Comparison of ENCODE assay signal across 19 cellular contexts in genomic region chr1:162587761-162588260, GRCh38. TPM values are rescaled to one million over a fixed set of nuclear protein-coding genes. Genes with fewer than 3 reads are reported as not detected.
DNase-seq lines count a peak whose midpoint lies in the region; ATAC-seq, FAIRE-seq and TF ChIP-seq lines count a peak whose summit lies in the region.
"Had no signal": no experiment of that assay in that cellular context is flagged by ENCODE, and none has a peak within 500 bp of the region (broad histone marks: within the 10 kb centered on the region; RNA-seq: fewer than 3 reads in every experiment).

No MANE protein-coding gene starts in this region.

- no peak for FAIRE-seq in K562 (lab: Jason Lieb, UNC)
- FAIRE-seq: GM12878 had no signal

- no TSS peak for BruUV-seq in K562 (replicated peaks; lab: Mats Ljungman, UMichigan)

- no peak overlapping the region for H3K9ac ChIP-seq in GM23248
- H3K9ac ChIP-seq in MM.1S (ENCODE audit: low read length): peak overlapping the region; percentile 4; the same call in 1 of the 2 replicates
- H3K9ac ChIP-seq in SK-N-MC (ENCODE audit: insufficient read length): peak overlapping the region; percentile 32
- H3K9ac ChIP-seq in K562 (ENCODE audit: insufficient read depth in 1 of 2, low read depth in 2 of 2, low read length in 2 of 2): no peak overlapping the region
- no peak overlapping the region for H3K9ac ChIP-seq in neuronal stem cell (ENCODE audit: low read depth, low read length, poor library complexity)

- H2BK120ac ChIP-seq in neuronal stem cell (ENCODE audit: low read depth, low read length): no peak overlapping the region

- no peaks in the 10 kb centered on the region for H3K9me3 Mint-ChIP-seq in activated T-helper 1 cell treated with anti-CD3 and anti-CD28 coated beads, Interleukin-12 subunit alpha, Interleukin-12 subunit beta, Interleukin-2, Interleukin-4 antibody, amounts not matched to agents 30 ng/mL and 10 ng/mL and 1 ng/mL, durations not matched to agents 14 hours and 24 hours and 36 hours
- H3K9me3 Mint-ChIP-seq: CD4-positive, CD25-positive, alpha-beta regulatory T cell; CD8-positive, alpha-beta T cell; GM23338; H9 had no signal

- H2BK12ac ChIP-seq in neuronal stem cell (ENCODE audit: low read length): no peak overlapping the region

- H3K27me3 Mint-ChIP-seq in T-helper 17 cell: no peaks in the 10 kb centered on the region
- H3K27me3 Mint-ChIP-seq in activated T-helper 1 cell treated with anti-CD3 and anti-CD28 coated beads, Interleukin-12 subunit alpha, Interleukin-12 subunit beta, Interleukin-2, Interleukin-4 antibody, amounts not matched to agents 30 ng/mL and 10 ng/mL and 1 ng/mL, durations not matched to agents 14 hours and 24 hours and 36 hours (ENCODE audit: insufficient read depth): no peaks in the 10 kb centered on the region
- H3K27me3 Mint-ChIP-seq: CD4-positive, CD25-positive, alpha-beta regulatory T cell had no signal

- 93 to 94% methylated on average over 5 of the region's 5 CpGs for WGBS in GM23248 (ENCODE audit: low coverage in 1 of 2, low lambda C conversion rate in 2 of 2, missing lambda C conversion rate in 2 of 2), 2 experiments
- WGBS in K562 (ENCODE audit: insufficient coverage, low coverage, missing lambda C conversion rate): 96% methylated on average over 5 of the region's 5 CpGs
- no CpG with 5 or more reads among the region's 5 CpGs for WGBS in neuronal stem cell (ENCODE audit: extremely low coverage in 2 of 2, insufficient read length in 2 of 2, insufficient replicate concordance in 1 of 2), 2 donors

- H3K79me1 ChIP-seq in neuronal stem cell (ENCODE audit: low read depth, low read length): no peaks in the 10 kb centered on the region

- H3K14ac ChIP-seq in neuronal stem cell (ENCODE audit: low read length): no peak overlapping the region

- peaks cover 93% of the 10 kb centered on the region for H3F3A ChIP-seq in GM23248 (ENCODE audit: insufficient read depth)
- peaks cover 41% of the 10 kb centered on the region for H3F3A ChIP-seq in MM.1S (ENCODE audit: insufficient read depth, low read length)

- intact Hi-C loops in K562 (cut with micrococcal nuclease): no loop called here
- intact Hi-C loops in activated T-helper 1 cell treated with anti-CD3 and anti-CD28 coated beads, Interleukin-12 subunit alpha, Interleukin-12 subunit beta, Interleukin-2, Interleukin-4 antibody, amounts not matched to agents 30 ng/mL and 10 ng/mL and 1 ng/mL, durations not matched to agents 14 hours and 24 hours and 36 hours (cut with micrococcal nuclease): no loop called here

- no peak for TF ChIP-seq POLR2A in K562 (conservative IDR thresholded peaks at IDR 0.05)

- H4K20me1 ChIP-seq in GM23248 (ENCODE audit: insufficient read depth) (no peaks in the 10 kb centered on the region), MM.1S (ENCODE audit: insufficient read depth, low read length) (no peaks in the 10 kb centered on the region), K562 (replicated peaks; ENCODE audit: control insufficient read depth, insufficient read depth, low read length) (no peaks in the 10 kb centered on the region)

- H3K4me3 ChIP-seq in GM23248: no peak overlapping the region
- peak overlapping the region; percentile 39; the same call in 1 of the 2 replicates for H3K4me3 ChIP-seq in MM.1S (ENCODE audit: low read length)
- H3K4me3 ChIP-seq in SK-N-MC: no peak overlapping the region
- H3K4me3 ChIP-seq in K562: no peak overlapping the region
- H3K4me3 ChIP-seq in neuronal stem cell (ENCODE audit: low read length in 2 of 2): no peak overlapping the region
- H3K4me3 ChIP-seq: GM12878, GM23338 had no signal

- H2BK5ac ChIP-seq in neuronal stem cell (ENCODE audit: low read length): no peak overlapping the region

- CTCF ChIA-PET in K562 (lab: Yijun Ruan, JAX; ENCODE audit: low intra/inter-chr PET ratio): no interaction called here

- peak overlapping the region; percentile 33; the same call in 1 of the 2 replicates for H3K27ac ChIP-seq in GM23248
- H3K27ac ChIP-seq in MM.1S (ENCODE audit: low read length): peak overlapping the region; percentile 72
- peak overlapping the region; percentile 72 for H3K27ac ChIP-seq in SK-N-MC
- H3K27ac ChIP-seq in K562 (ENCODE audit: extremely low read depth, low read depth, low read length): no peak overlapping the region
- no peak overlapping the region for H3K27ac ChIP-seq in neuronal stem cell (replicated peaks; ENCODE audit: low read length)

- peaks cover 94% of the 10 kb centered on the region for H3K36me3 ChIP-seq in GM23248 (ENCODE audit: low read depth)
- no peaks in the 10 kb centered on the region for H3K36me3 ChIP-seq in MM.1S (replicated peaks; ENCODE audit: insufficient read depth, low read length)
- H3K36me3 ChIP-seq in SK-N-MC (ENCODE audit: insufficient read depth, low read length): peaks cover 97% of the 10 kb centered on the region
- peaks cover 94% of the 10 kb centered on the region for H3K36me3 ChIP-seq in K562 (ENCODE audit: control insufficient read depth, insufficient read depth, low read length)
- H3K36me3 ChIP-seq in neuronal stem cell (replicated peaks in 1 of 2; ENCODE audit: control insufficient read depth in 2 of 2, insufficient read depth in 2 of 2, low read length in 2 of 2): peaks cover 5 to 73% of the 10 kb centered on the region in 2 donors

- no peak overlapping the region for H3K27ac Mint-ChIP-seq in T-helper 17 cell
- no peak overlapping the region for H3K27ac Mint-ChIP-seq in activated T-helper 1 cell treated with anti-CD3 and anti-CD28 coated beads, Interleukin-12 subunit alpha, Interleukin-12 subunit beta, Interleukin-2, Interleukin-4 antibody, amounts not matched to agents 30 ng/mL and 10 ng/mL and 1 ng/mL, durations not matched to agents 14 hours and 24 hours and 36 hours
- H3K27ac Mint-ChIP-seq: CD4-positive, CD25-positive, alpha-beta regulatory T cell; CD8-positive, alpha-beta T cell; GM23338; H9 had no signal

- DNase-seq in GM23248 (no peak), MM.1S (peak; percentile 97), SK-N-MC (ENCODE audit: low read depth, low spot score) (no peak), K562 (ENCODE audit: extremely low read depth in 1 of 4, low spot score in 3 of 4) (no peak), T-helper 17 cell (no peak), neuronal stem cell (ENCODE audit: low spot score) (no peak)
- no peak for DNase-seq in activated T-helper 1 cell treated with anti-CD3 and anti-CD28 coated beads, Interleukin-12 subunit alpha, Interleukin-12 subunit beta, Interleukin-2, Interleukin-4 antibody, amounts not matched to agents 30 ng/mL and 10 ng/mL and 1 ng/mL, durations not matched to agents 14 hours and 24 hours and 36 hours (ENCODE audit: low spot score)
- DNase-seq: C1 segment of cervical spinal cord; Caco-2; CD4-positive, CD25-positive, alpha-beta regulatory T cell; CD8-positive, alpha-beta T cell; DMS 273 treated with DMSO at 0.1 percent for 48 hours; EL; GDM1; H9 had no signal

- no peak overlapping the region for H3K18ac ChIP-seq in neuronal stem cell (ENCODE audit: low read length)

- peaks cover 95% of the 10 kb centered on the region for H3K79me2 ChIP-seq in GM23248 (ENCODE audit: insufficient read depth)
- H3K79me2 ChIP-seq in MM.1S (ENCODE audit: low read length): peaks cover 33% of the 10 kb centered on the region
- peaks cover 7% of the 10 kb centered on the region; the same call in 1 of the 3 replicates for H3K79me2 ChIP-seq in K562 (ENCODE audit: control insufficient read depth, insufficient read depth, low read length)

- no peak overlapping the region for H2BK15ac ChIP-seq in neuronal stem cell (ENCODE audit: low read length)

- TF ChIP-seq RAD21 in K562 (CRISPR knock-in tag; conservative IDR thresholded peaks at IDR 0.05 in 1 of 2, IDR thresholded peaks at IDR 0.05 in 1 of 2): no peak

- H3K23ac ChIP-seq in neuronal stem cell (ENCODE audit: low read depth, low read length, poor library complexity): no peak overlapping the region

- no peak overlapping the region for H4K8ac ChIP-seq in neuronal stem cell (ENCODE audit: low read depth, low read length)

- no peak overlapping the region for H3K4me3 Mint-ChIP-seq in T-helper 17 cell
- H3K4me3 Mint-ChIP-seq in activated T-helper 1 cell treated with anti-CD3 and anti-CD28 coated beads, Interleukin-12 subunit alpha, Interleukin-12 subunit beta, Interleukin-2, Interleukin-4 antibody, amounts not matched to agents 30 ng/mL and 10 ng/mL and 1 ng/mL, durations not matched to agents 14 hours and 24 hours and 36 hours: no peak overlapping the region
- H3K4me3 Mint-ChIP-seq: CD4-positive, CD25-positive, alpha-beta regulatory T cell; CD8-positive, alpha-beta T cell; GM23338; H9 had no signal

- no peaks in the 10 kb centered on the region for H3K4me1 Mint-ChIP-seq in T-helper 17 cell
- H3K4me1 Mint-ChIP-seq in activated T-helper 1 cell treated with anti-CD3 and anti-CD28 coated beads, Interleukin-12 subunit alpha, Interleukin-12 subunit beta, Interleukin-2, Interleukin-4 antibody, amounts not matched to agents 30 ng/mL and 10 ng/mL and 1 ng/mL, durations not matched to agents 14 hours and 24 hours and 36 hours (ENCODE audit: low read depth): no peaks in the 10 kb centered on the region
- H3K4me1 Mint-ChIP-seq: GM23338, H9 had no signal

- POLR2A ChIA-PET in K562 (lab: Yijun Ruan, JAX): interaction anchor here (0.8 to 1.3 kb wide), 4 partner anchors 9 to 13 kb away, joined by 3 to 7 read pairs (median 3); no protein-coding TSS in a partner anchor

- H3K9me2 ChIP-seq in GM23248 (ENCODE audit: insufficient read depth) (no peaks in the 10 kb centered on the region), MM.1S (replicated peaks; ENCODE audit: insufficient read depth, low read length) (no peaks in the 10 kb centered on the region)

- peaks cover 6% of the 10 kb centered on the region; the same call in 1 of the 2 replicates for H3K4me1 ChIP-seq in GM23248 (ENCODE audit: insufficient read depth)
- H3K4me1 ChIP-seq in MM.1S (ENCODE audit: low read length): peaks cover 48% of the 10 kb centered on the region
- no peaks in the 10 kb centered on the region for H3K4me1 ChIP-seq in K562 (replicated peaks in 1 of 2; ENCODE audit: control insufficient read depth in 2 of 2, insufficient read depth in 2 of 2, low read length in 2 of 2)
- H3K4me1 ChIP-seq in neuronal stem cell (ENCODE audit: control insufficient read depth in 2 of 2, insufficient read depth in 1 of 2, low read depth in 1 of 2, low read length in 2 of 2): no peaks in the 10 kb centered on the region
- H3K4me1 ChIP-seq: Caco-2 had no signal

- H2AFZ ChIP-seq in GM23248 (no peak overlapping the region), MM.1S (ENCODE audit: low read length) (no peak overlapping the region), K562 (ENCODE audit: low read depth, low read length) (no peak overlapping the region), neuronal stem cell (ENCODE audit: low read length) (no peak overlapping the region)
- H2AFZ ChIP-seq: GM23338 had no signal

- no peak overlapping the region for H2AK5ac ChIP-seq in neuronal stem cell (ENCODE audit: low read depth, low read length)

- no peak for TF ChIP-seq CTCF in MM.1S (IDR thresholded peaks at IDR 0.05; ENCODE audit: low read length)
- no peak for TF ChIP-seq CTCF in K562 (IDR thresholded peaks at IDR 0.05 in 2 of 3, conservative IDR thresholded peaks at IDR 0.05 in 1 of 3; ENCODE audit: insufficient read depth in 2 of 3, low read depth in 1 of 3, low read length in 3 of 3)

- peaks cover 2% of the 10 kb centered on the region for H3K36me3 Mint-ChIP-seq in T-helper 17 cell (ENCODE audit: low read depth)
- H3K36me3 Mint-ChIP-seq in activated T-helper 1 cell treated with anti-CD3 and anti-CD28 coated beads, Interleukin-12 subunit alpha, Interleukin-12 subunit beta, Interleukin-2, Interleukin-4 antibody, amounts not matched to agents 30 ng/mL and 10 ng/mL and 1 ng/mL, durations not matched to agents 14 hours and 24 hours and 36 hours (ENCODE audit: low read depth): peaks cover 22% of the 10 kb centered on the region

- H3K4ac ChIP-seq in neuronal stem cell (ENCODE audit: low read length): no peak overlapping the region

- ATAC-seq in K562 (no peak), T-helper 17 cell (no peak), SK-N-SH treated with all-trans-retinoic acid at 6 μM for 48 hours (no peak)
- ATAC-seq: CD8-positive, alpha-beta T cell; GM12878; GM23338; HCT116 had no signal

- no peak for TF ChIP-seq EP300 in K562 (IDR thresholded peaks at IDR 0.05; ENCODE audit: low read length)

- H3K27me3 ChIP-seq in GM23248 (replicated peaks; ENCODE audit: insufficient read depth) (no peaks in the 10 kb centered on the region), MM.1S (replicated peaks; ENCODE audit: insufficient read depth, low read length) (no peaks in the 10 kb centered on the region), K562 (ENCODE audit: control insufficient read depth in 2 of 2, insufficient read depth in 2 of 2, low read length in 2 of 2) (no peaks in the 10 kb centered on the region), neuronal stem cell (ENCODE audit: control insufficient read depth in 3 of 3, insufficient read depth in 3 of 3, low read depth in 1 of 3, low read length in 3 of 3) (no peaks in the 10 kb centered on the region)

- in situ Hi-C loops in GM23248 (cut with MboI): no loop called here
- in situ Hi-C loops in K562 (cut with MboI): no loop called here

- H3K4me2 ChIP-seq in GM23248 (ENCODE audit: unreplicated experiment) (no peak overlapping the region), MM.1S (ENCODE audit: low read depth, low read length) (peak overlapping the region; percentile 69), K562 (ENCODE audit: insufficient read depth, low read length) (no peak overlapping the region), neuronal stem cell (ENCODE audit: insufficient read depth, low read length, poor library complexity, severe bottlenecking) (no peak overlapping the region)
- H3K4me2 ChIP-seq: GM23338 had no signal

- H4K91ac ChIP-seq in neuronal stem cell (ENCODE audit: low read depth, low read length, poor library complexity): no peak overlapping the region

- no peaks in the 10 kb centered on the region for H3K9me1 ChIP-seq in K562 (ENCODE audit: control insufficient read depth, insufficient read depth, low read length)

- no peaks in the 10 kb centered on the region for H3K9me3 ChIP-seq in GM23248 (ENCODE audit: low read depth)
- no peaks in the 10 kb centered on the region for H3K9me3 ChIP-seq in MM.1S (replicated peaks; ENCODE audit: insufficient read depth, low read length)
- H3K9me3 ChIP-seq in SK-N-MC (ENCODE audit: low read depth, low read length): no peaks in the 10 kb centered on the region
- H3K9me3 ChIP-seq in K562 (replicated peaks; ENCODE audit: control insufficient read depth, insufficient read depth, low read depth, low read length): no peaks in the 10 kb centered on the region
- no peaks in the 10 kb centered on the region for H3K9me3 ChIP-seq in T-helper 17 cell (ENCODE audit: control insufficient read depth, low read length, poor library complexity, severe bottlenecking)
- no peaks in the 10 kb centered on the region for H3K9me3 ChIP-seq in neuronal stem cell (replicated peaks in 1 of 2; ENCODE audit: control insufficient read depth in 2 of 2, insufficient read depth in 1 of 2, low read depth in 1 of 2, low read length in 2 of 2)
- H3K9me3 ChIP-seq: Caco-2 had no signal

RNA-seq across cellular contexts. Expression of gene UAP1, which starts 26.3 kb away (rescaled TPM):
- 406 and 457 TPM in 2 replicates for total RNA-seq in GM23248 (2014; rRNA removed; shearing (Covaris generic))
- polyA plus RNA-seq in GM23248 (2016; fragmentation: Nextera tagmentation; extraction: Ambion mirVana): 524 and 534 TPM in 2 replicates
- 118 and 292 TPM in 2 replicates for total RNA-seq in K562 (2011; cell fraction: chromatin; rRNA removed; ENCODE audit: low replicate concordance)
- 62.5 and 85.8 TPM in 2 replicates for total RNA-seq in K562 (2011; cell fraction: nucleolus; rRNA removed)
- 147 and 243 TPM in 2 replicates for total RNA-seq in K562 (2011; cell fraction: nucleoplasm; rRNA removed)
- 191 and 213 TPM in 2 replicates for total RNA-seq in K562 (2014; rRNA removed)
- total RNA-seq in K562 (2014; rRNA removed; fragmentation: Illumina TruSeq; extraction: Trizol): 317 and 372 TPM in 2 replicates
- 188 TPM in 2 replicates for total RNA-seq in K562 (2015; rRNA removed; fragmentation: Illumina TruSeq; extraction: Trizol)
- total RNA-seq in K562 (2021): 216 and 222 TPM in 2 replicates
- polyA plus RNA-seq in K562 (2011; rRNA removed): 257 and 285 TPM in 2 replicates
- polyA plus RNA-seq in K562 (2011; cell fraction: cytosol; rRNA removed): 51.3 and 125 TPM in 2 replicates
- 78.0 and 133 TPM in 2 replicates for polyA plus RNA-seq in K562 (2011; cell fraction: nucleus; rRNA removed)
- 78.7 and 150 TPM in 2 replicates for polyA plus RNA-seq in K562 (2012)
- polyA plus RNA-seq in K562 (2014; fragmentation: Illumina TruSeq; extraction: Trizol): 219 and 241 TPM in 2 replicates
- 100 to 1,000 TPM; 182 to 189 TPM for polyA plus RNA-seq in K562 (2014; fragmentation: Nextera tagmentation; extraction: Ambion mirVana)
- polyA plus RNA-seq in K562 (2014; rRNA removed): 201 and 213 TPM in 2 replicates
- polyA minus RNA-seq in K562 (2011; rRNA and poly(A)+ RNA removed): 278 and 307 TPM in 2 replicates
- 95.7 and 265 TPM in 2 replicates for polyA minus RNA-seq in K562 (2011; cell fraction: cytosol; rRNA and poly(A)+ RNA removed)
- 63.4 and 136 TPM in 2 replicates for polyA minus RNA-seq in K562 (2011; cell fraction: nucleus; rRNA and poly(A)+ RNA removed)
- total RNA-seq in T-helper 17 cell: 10 to 100 TPM; 30.8 to 31.5 TPM
- 21.0 TPM for polyA plus RNA-seq in neuronal stem cell (2013, experiment 1 of 2)
- 21.6 TPM for polyA plus RNA-seq in neuronal stem cell (2013, experiment 2 of 2)
- 42.6 and 43.2 TPM in 2 replicates for total RNA-seq in activated T-helper 1 cell treated with anti-CD3 and anti-CD28 coated beads, Interleukin-12 subunit alpha, Interleukin-12 subunit beta, Interleukin-2, Interleukin-4 antibody, amounts not matched to agents 30 ng/mL and 10 ng/mL and 1 ng/mL, durations not matched to agents 14 hours and 24 hours and 36 hours

RNA-seq across cellular contexts. Expression of gene DDR2, which starts 44.5 kb away (rescaled TPM):
- total RNA-seq in GM23248 (2014; rRNA removed; shearing (Covaris generic)): 194 and 196 TPM in 2 replicates
- polyA plus RNA-seq in GM23248 (2016; fragmentation: Nextera tagmentation; extraction: Ambion mirVana) (94.7 and 96.1 TPM in 2 replicates), K562 (2011; rRNA removed) (0.75 and 1.4 TPM in 2 replicates), K562 (2014; fragmentation: Illumina TruSeq; extraction: Trizol) (1.1 and 1.5 TPM in 2 replicates), K562 (2014; fragmentation: Nextera tagmentation; extraction: Ambion mirVana) (under 1 TPM; 0.36 to 0.51 TPM), K562 (2014; rRNA removed) (0.57 and 0.89 TPM in 2 replicates)
- total RNA-seq in K562 (2011; cell fraction: chromatin; rRNA removed; ENCODE audit: low replicate concordance): 5.5 and 7.1 TPM in 2 replicates
- total RNA-seq in K562 (2011; cell fraction: nucleolus; rRNA removed): 1.5 and 3.0 TPM in 2 replicates
- 1.4 and 3.7 TPM in 2 replicates for total RNA-seq in K562 (2011; cell fraction: nucleoplasm; rRNA removed)
- total RNA-seq in K562 (2014; rRNA removed) (0.69 and 2.0 TPM in 2 replicates), K562 (2014; rRNA removed; fragmentation: Illumina TruSeq; extraction: Trizol) (1.3 and 2.2 TPM in 2 replicates), K562 (2015; rRNA removed; fragmentation: Illumina TruSeq; extraction: Trizol) (1.2 and 1.3 TPM in 2 replicates), K562 (2021) (1.6 and 1.7 TPM in 2 replicates), T-helper 17 cell (under 1 TPM; 0.22 to 0.26 TPM)
- 0.39 and 1.5 TPM in 2 replicates for polyA plus RNA-seq in K562 (2011; cell fraction: cytosol; rRNA removed)
- polyA plus RNA-seq in K562 (2011; cell fraction: nucleus; rRNA removed): 6.2 and 7.1 TPM in 2 replicates
- polyA plus RNA-seq in K562 (2012): 1.0 and 2.3 TPM in 2 replicates
- polyA minus RNA-seq in K562 (2011; rRNA and poly(A)+ RNA removed): 3.4 and 3.5 TPM in 2 replicates
- 0.57 and 1.3 TPM in 2 replicates for polyA minus RNA-seq in K562 (2011; cell fraction: cytosol; rRNA and poly(A)+ RNA removed)
- polyA minus RNA-seq in K562 (2011; cell fraction: nucleus; rRNA and poly(A)+ RNA removed): 3.8 and 6.6 TPM in 2 replicates
- 0.74 TPM for polyA plus RNA-seq in neuronal stem cell (2013, experiment 1 of 2)
- 0.78 TPM for polyA plus RNA-seq in neuronal stem cell (2013, experiment 2 of 2)
- total RNA-seq in activated T-helper 1 cell treated with anti-CD3 and anti-CD28 coated beads, Interleukin-12 subunit alpha, Interleukin-12 subunit beta, Interleukin-2, Interleukin-4 antibody, amounts not matched to agents 30 ng/mL and 10 ng/mL and 1 ng/mL, durations not matched to agents 14 hours and 24 hours and 36 hours: 0.44 and 0.66 TPM in 2 replicates
- polyA plus RNA-seq: CD4-positive, CD25-positive, alpha-beta regulatory T cell had no signal

Comparison
In these comparisons a context has a peak if more than half of its experiments do, and no peak if none do; other contexts are left out.
1. H3K27ac ChIP-seq: peak in GM23248 (single experiment), MM.1S (single experiment) and SK-N-MC (single experiment); none in K562 (single experiment) and neuronal stem cell (single experiment).
2. H3K9ac ChIP-seq: peak in MM.1S (single experiment) and SK-N-MC (single experiment); none in GM23248 (single experiment), K562 (0 of 2) and neuronal stem cell (single experiment).
3. RNA of gene DDR2, which starts 44.5 kb away (total RNA-seq): 194 to 196 TPM in GM23248; 0.69 to 7.1 TPM in K562, 0.44 to 0.66 TPM in activated T-helper 1 cell treated with anti-CD3 and anti-CD28 coated beads, Interleukin-12 subunit alpha, Interleukin-12 subunit beta, Interleukin-2, Interleukin-4 antibody, amounts not matched to agents 30 ng/mL and 10 ng/mL and 1 ng/mL, durations not matched to agents 14 hours and 24 hours and 36 hours and 0.22 to 0.26 TPM in T-helper 17 cell; every median in the first group is over 10 times any median in the second.